1 cellular context compared by ENCODE assay signal in genomic region chr5:141524604-141525597, GRCh38.
TF ChIP-seq lines count a peak whose summit lies in the region.

No MANE protein-coding gene starts in this region.

TF ChIP-seq in HepG2, 621 proteins besides CTCF, POLR2A, EP300 and RAD21 (continued from another document and continues in another):
- TF ChIP-seq ZNF687 (CRISPR knock-in tag; IDR thresholded peaks at IDR 0.05), result peak; percentile 66
- no peak for TF ChIP-seq THYN1 (CRISPR knock-in tag; IDR thresholded peaks at IDR 0.05; ENCODE audit: borderline replicate concordance, low read depth)
- no peak for TF ChIP-seq PRMT3 (CRISPR knock-in tag; IDR thresholded peaks at IDR 0.05; ENCODE audit: borderline replicate concordance, low read depth)
- TF ChIP-seq ZNF839 (CRISPR knock-in tag; IDR thresholded peaks at IDR 0.05; ENCODE audit: borderline replicate concordance), result no peak
- no peak for TF ChIP-seq TMF1 (CRISPR knock-in tag; IDR thresholded peaks at IDR 0.05; ENCODE audit: low read depth)
- TF ChIP-seq CEBPG (CRISPR knock-in tag; IDR thresholded peaks at IDR 0.05), result peak; percentile 62
- TF ChIP-seq ZNF280B (CRISPR knock-in tag; IDR thresholded peaks at IDR 0.05; ENCODE audit: borderline replicate concordance), result 0 out of 2 replicates have a peak, but pooled peaks have one; percentile 28
- TF ChIP-seq HNF4G (IDR thresholded peaks at IDR 0.05; ENCODE audit: borderline replicate concordance, low read depth, low read length), result peak; percentile 75; the same call in 1 of the 2 replicates
- TF ChIP-seq HNF4G (CRISPR knock-in tag; IDR thresholded peaks at IDR 0.05; ENCODE audit: borderline replicate concordance, low read depth), result no peak
- TF ChIP-seq ELK4 (CRISPR knock-in tag; IDR thresholded peaks at IDR 0.05; ENCODE audit: borderline replicate concordance), result no peak
- no peak; the same call in 1 of the 2 replicates for TF ChIP-seq ZNF547 (CRISPR knock-in tag; IDR thresholded peaks at IDR 0.05)
- TF ChIP-seq ZNF446 (CRISPR knock-in tag; IDR thresholded peaks at IDR 0.05), result no peak
- TF ChIP-seq FOXA3 (CRISPR knock-in tag; IDR thresholded peaks at IDR 0.05), result peak; percentile 61
- TF ChIP-seq ZNF503 (CRISPR knock-in tag; IDR thresholded peaks at IDR 0.05), result no peak
- peak; percentile 81 for TF ChIP-seq ZNF331 (CRISPR knock-in tag; IDR thresholded peaks at IDR 0.05)
- TF ChIP-seq JDP2 (CRISPR knock-in tag; IDR thresholded peaks at IDR 0.05; ENCODE audit: borderline replicate concordance), result no peak
- TF ChIP-seq CHCHD3 (CRISPR knock-in tag; IDR thresholded peaks at IDR 0.05), result no peak
- no peak; the same call in 1 of the 2 replicates for TF ChIP-seq ZNF766 (CRISPR knock-in tag; IDR thresholded peaks at IDR 0.05; ENCODE audit: borderline replicate concordance)
- 0 out of 2 replicates have a peak, but pooled peaks have one; percentile 20 for TF ChIP-seq PATZ1 (CRISPR knock-in tag; IDR thresholded peaks at IDR 0.05)
- no peak for TF ChIP-seq TOE1 (CRISPR knock-in tag; IDR thresholded peaks at IDR 0.05)
- 0 out of 2 replicates have a peak, but pooled peaks have one; percentile 55 for TF ChIP-seq HOXA3 (CRISPR knock-in tag; IDR thresholded peaks at IDR 0.05)
- peak; percentile 79 for TF ChIP-seq RFX1 (IDR thresholded peaks at IDR 0.05)
- TF ChIP-seq ZNF703 (CRISPR knock-in tag; IDR thresholded peaks at IDR 0.05; ENCODE audit: borderline replicate concordance), result no peak
- 0 out of 2 replicates have a peak, but pooled peaks have one; percentile 43 for TF ChIP-seq KIAA2018 (CRISPR knock-in tag; IDR thresholded peaks at IDR 0.05; ENCODE audit: borderline replicate concordance)
- no peak for TF ChIP-seq TFDP1 (CRISPR knock-in tag; IDR thresholded peaks at IDR 0.05; ENCODE audit: borderline replicate concordance)
- no peak for TF ChIP-seq NR2C2 (CRISPR knock-in tag; IDR thresholded peaks at IDR 0.05; ENCODE audit: borderline replicate concordance)
- TF ChIP-seq FOXP4 (CRISPR knock-in tag; IDR thresholded peaks at IDR 0.05), result no peak
- TF ChIP-seq BATF2 (CRISPR knock-in tag; IDR thresholded peaks at IDR 0.05), result no peak
- TF ChIP-seq TAF1 (CRISPR knock-in tag; IDR thresholded peaks at IDR 0.05), result no peak
- TF ChIP-seq ZSCAN9 (CRISPR knock-in tag; IDR thresholded peaks at IDR 0.05; ENCODE audit: borderline replicate concordance), result 0 out of 2 replicates have a peak, but pooled peaks have one; percentile 29
- no peak for TF ChIP-seq ZNF264 (CRISPR knock-in tag; IDR thresholded peaks at IDR 0.05)
- TF ChIP-seq ZNF207 (IDR thresholded peaks at IDR 0.05; ENCODE audit: borderline replicate concordance), result no peak
- no peak for TF ChIP-seq ZNF34 (CRISPR knock-in tag; IDR thresholded peaks at IDR 0.05; ENCODE audit: borderline replicate concordance)
- peak; percentile 65; the same call in 1 of the 2 replicates for TF ChIP-seq RFX3 (CRISPR knock-in tag; IDR thresholded peaks at IDR 0.05)
